Comparison of ENCODE assay signal across 11 cellular contexts in genomic region chr6:148608211-148608951, GRCh38.
DNase-seq lines count a peak whose midpoint lies in the region; ATAC-seq and TF ChIP-seq lines count a peak whose summit lies in the region.
"Had no signal": no experiment of that assay in that cellular context is flagged by ENCODE, and none has a peak within 500 bp of the region (broad histone marks: within the 10 kb centered on the region; RNA-seq: fewer than 3 reads in every experiment).

No MANE protein-coding gene starts in this region.

- DNase-seq in GM06990 (ENCODE audit: extremely low read depth, insufficient read length) = no peak
- DNase-seq in LNCaP clone FGC (ENCODE audit: low read depth) = no peak
- no peak for DNase-seq in chondrocyte (ENCODE audit: low spot score)
- no peak for DNase-seq in nephron progenitor cell
- DNase-seq in NCI-H2171 (lab: John Stamatoyannopoulos, UW) = no peak
- DNase-seq: activated CD4-positive, alpha-beta memory T cell treated with anti-CD3 and anti-CD28 coated beads, Interleukin-2, amount 10 ng/mL, durations not matched to agents 7 days and 5 days had no signal

- ATAC-seq in GM21529 (IDR thresholded peaks at IDR 0.05; ENCODE audit: unreplicated experiment) (no peak), GM21526 (IDR thresholded peaks at IDR 0.05; ENCODE audit: low FRiP score, unreplicated experiment) (no peak), GM18909 (IDR thresholded peaks at IDR 0.05; ENCODE audit: poor library complexity, unreplicated experiment) (no peak)

- no peaks in the 10 kb centered on the region for H3K36me3 ChIP-seq in GM06990 (ENCODE audit: control insufficient read depth, insufficient read depth, low read length)

- no peaks in the 10 kb centered on the region for H3K27me3 ChIP-seq in GM06990 (replicated peaks; ENCODE audit: control insufficient read depth, insufficient read depth, low read length)

- H3K9me3 Mint-ChIP-seq in chondrocyte (ENCODE audit: low read depth) = peaks cover 4% of the 10 kb centered on the region
- peaks cover 19% of the 10 kb centered on the region for H3K9me3 Mint-ChIP-seq in nephron progenitor cell
- H3K9me3 Mint-ChIP-seq: activated CD4-positive, alpha-beta memory T cell treated with anti-CD3 and anti-CD28 coated beads, Interleukin-2, amount 10 ng/mL, durations not matched to agents 7 days and 5 days; central memory CD8-positive, alpha-beta T cell had no signal

- peak; percentile 67 for TF ChIP-seq CTCF in GM06990 (IDR thresholded peaks at IDR 0.05; ENCODE audit: insufficient read depth, low read length, poor library complexity, severe bottlenecking)
- TF ChIP-seq CTCF in LNCaP clone FGC (IDR thresholded peaks at IDR 0.05; ENCODE audit: control insufficient read depth, extremely low read depth, insufficient read depth) = peak; percentile 57
- peak; percentile 77 for TF ChIP-seq CTCF in chondrocyte (IDR thresholded peaks at IDR 0.05)
- TF ChIP-seq CTCF in nephron progenitor cell (IDR thresholded peaks at IDR 0.05) = peak; percentile 27

- peaks cover 5% of the 10 kb centered on the region for H3K4me1 Mint-ChIP-seq in chondrocyte (ENCODE audit: low read depth)
- peaks cover 15% of the 10 kb centered on the region for H3K4me1 Mint-ChIP-seq in nephron progenitor cell
- H3K4me1 Mint-ChIP-seq: activated CD4-positive, alpha-beta memory T cell treated with anti-CD3 and anti-CD28 coated beads, Interleukin-2, amount 10 ng/mL, durations not matched to agents 7 days and 5 days; central memory CD8-positive, alpha-beta T cell; mesothelial cell of epicardium had no signal

- no peaks in the 10 kb centered on the region for H3K27me3 Mint-ChIP-seq in chondrocyte (ENCODE audit: low read depth)
- H3K27me3 Mint-ChIP-seq in nephron progenitor cell (ENCODE audit: low read depth, poor library complexity) = no peaks in the 10 kb centered on the region

- H3K4me3 Mint-ChIP-seq in chondrocyte (ENCODE audit: unreplicated experiment) (no peak overlapping the region), nephron progenitor cell (no peak overlapping the region)
- H3K4me3 Mint-ChIP-seq: activated CD4-positive, alpha-beta memory T cell treated with anti-CD3 and anti-CD28 coated beads, Interleukin-2, amount 10 ng/mL, durations not matched to agents 7 days and 5 days; central memory CD8-positive, alpha-beta T cell; mesothelial cell of epicardium had no signal

- H3K27ac Mint-ChIP-seq in chondrocyte (ENCODE audit: unreplicated experiment) (no peak overlapping the region), nephron progenitor cell (peak overlapping the region; percentile 33)
- H3K27ac Mint-ChIP-seq: activated CD4-positive, alpha-beta memory T cell treated with anti-CD3 and anti-CD28 coated beads, Interleukin-2, amount 10 ng/mL, durations not matched to agents 7 days and 5 days; mesothelial cell of epicardium had no signal

- H3K36me3 Mint-ChIP-seq in chondrocyte (ENCODE audit: low read depth) (peaks cover 3% of the 10 kb centered on the region), nephron progenitor cell (ENCODE audit: low read depth) (peaks cover 9% of the 10 kb centered on the region)
- H3K36me3 Mint-ChIP-seq: mesothelial cell of epicardium had no signal

- no peak overlapping the region for H3K4me3 ChIP-seq in GM06990 (replicated peaks; ENCODE audit: low read depth, low read length)
- H3K4me3 ChIP-seq in LNCaP clone FGC (ENCODE audit: low read depth, low read length) = no peak overlapping the region

Comparison
In these comparisons a context has a peak if more than half of its experiments do, and no peak if none do; other contexts are left out.
1. CTCF ChIP-seq: peak in every context shown above with its lines; median percentile 77 in chondrocyte; 67 in GM06990; 57 in LNCaP clone FGC; 27 in nephron progenitor cell.